Comparison of ENCODE assay signal across 8 cellular contexts in the genomic region with DNA sequence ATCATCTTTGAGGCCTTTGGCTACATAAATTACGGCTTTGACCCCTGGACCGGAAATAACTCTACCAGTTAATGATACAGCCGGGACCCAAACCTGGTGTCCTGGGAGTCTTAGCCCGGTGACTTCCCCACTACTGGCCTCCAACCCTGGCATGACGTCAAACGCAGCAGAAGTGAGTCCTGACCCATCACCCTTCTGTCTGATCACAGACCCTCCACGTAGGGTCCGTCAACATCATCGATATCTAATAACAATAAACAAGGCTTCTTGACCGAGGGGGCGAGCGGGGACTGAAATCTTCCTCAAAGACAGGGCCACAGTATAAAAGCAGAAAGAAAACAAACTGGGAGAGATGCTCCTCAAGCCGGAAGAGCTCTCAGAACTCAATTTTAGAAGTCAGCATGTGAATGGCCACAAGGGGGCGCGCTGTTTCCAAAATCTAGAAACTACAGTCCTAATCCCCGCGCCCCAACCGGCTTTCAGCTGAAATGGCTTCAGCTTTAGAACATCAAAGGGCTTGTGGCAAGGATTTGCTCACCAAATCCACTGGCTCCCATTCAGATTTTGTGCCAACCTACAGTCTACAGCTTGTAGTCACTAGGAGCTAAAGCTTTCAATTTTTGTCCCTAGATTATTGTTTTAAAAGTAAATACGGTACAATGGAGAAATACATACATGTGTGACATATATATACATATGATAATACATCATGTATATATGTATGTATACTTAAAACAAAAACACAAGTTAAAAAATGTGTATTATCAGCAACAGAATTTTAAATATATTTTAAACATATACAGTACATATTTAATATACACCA.
DNase-seq lines count a peak whose midpoint lies in the region; ATAC-seq and TF ChIP-seq lines count a peak whose summit lies in the region.

No MANE protein-coding gene starts in this region.

- H3K4me3 Mint-ChIP-seq in central memory CD8-positive, alpha-beta T cell: no peak overlapping the region

- H3K9me3 Mint-ChIP-seq in central memory CD8-positive, alpha-beta T cell: no peaks in the 10 kb centered on the region

- no peaks in the 10 kb centered on the region for H3K27me3 Mint-ChIP-seq in central memory CD8-positive, alpha-beta T cell

- peak; percentile 87 for TF ChIP-seq CTCF in 22Rv1 (IDR thresholded peaks at IDR 0.05)

- peaks cover 30% of the 10 kb centered on the region for H3K4me1 Mint-ChIP-seq in central memory CD8-positive, alpha-beta T cell

- peak overlapping the region; percentile 72 for H3K27ac Mint-ChIP-seq in central memory CD8-positive, alpha-beta T cell (ENCODE audit: low read depth)

- peak; percentile 76 for DNase-seq in NCI-H510A (lab: John Stamatoyannopoulos, UW)
- peak; percentile 85 to 94 for DNase-seq in central memory CD8-positive, alpha-beta T cell (ENCODE audit: low spot score in 2 of 2)
- DNase-seq in kidney tubule cell (ENCODE audit: low spot score): peak; percentile 92
- DNase-seq in stimulated activated CD4-positive, alpha-beta T cell treated with anti-CD3 and anti-CD28 coated beads, Interleukin-2, amount 100 ng/mL, for 4 hours (ENCODE audit: low read depth): peak; percentile 86

- H3K36me3 Mint-ChIP-seq in central memory CD8-positive, alpha-beta T cell (ENCODE audit: insufficient read depth): peaks cover 5% of the 10 kb centered on the region

- peak; percentile 33 for ATAC-seq in GM18511 (IDR thresholded peaks at IDR 0.05; ENCODE audit: unreplicated experiment)
- ATAC-seq in HG03432 (IDR thresholded peaks at IDR 0.05; ENCODE audit: unreplicated experiment): peak; percentile 28
- ATAC-seq in activated CD4-positive, CD25-positive, alpha-beta regulatory T cell treated with anti-CD3 and anti-CD28 coated beads, Interleukin-2, amount 50 U/mL, for 24 hours: peak; percentile 26 to 36
- peak; percentile 56 for ATAC-seq in central memory CD8-positive, alpha-beta T cell (replicated peaks; ENCODE audit: extremely low read depth, poor library complexity, severe bottlenecking)

- no peak overlapping the region for H3K27ac ChIP-seq in 22Rv1
